ENCODE assay signal across 12 cellular contexts in genomic region chr14:89673499-89674225, GRCh38.
DNase-seq lines count a peak whose midpoint lies in the region; ATAC-seq, FAIRE-seq and TF ChIP-seq lines count a peak whose summit lies in the region.
"Had no signal": no experiment of that assay in that cellular context is flagged by ENCODE, and none has a peak within 500 bp of the region (broad histone marks: within the 10 kb centered on the region; RNA-seq: fewer than 3 reads in every experiment).

No MANE protein-coding gene starts in this region.

- 83% methylated on average over 7 of the region's 7 CpGs for WGBS in pancreas, 2 donors

- no peak for TF ChIP-seq CTCF in osteoblast (IDR thresholded peaks at IDR 0.05; ENCODE audit: extremely low read depth, low read depth, low read length)
- no peak for TF ChIP-seq CTCF in pancreas (IDR thresholded peaks at IDR 0.05)

- FAIRE-seq in RCC 7860 (lab: Jason Lieb, UNC) (no peak), pancreas (lab: Jason Lieb, UNC) (no peak)
- FAIRE-seq: GM12878 had no signal

- peaks cover 3% of the 10 kb centered on the region for H3K4me1 ChIP-seq in osteoblast (ENCODE audit: insufficient read depth, low read length)
- H3K4me1 ChIP-seq in pancreas, result no peaks in the 10 kb centered on the region

- no peaks in the 10 kb centered on the region for H3K27me3 ChIP-seq in osteoblast (ENCODE audit: insufficient read depth, low read length)
- H3K27me3 ChIP-seq in pancreas, result no peaks in the 10 kb centered on the region

- no peaks in the 10 kb centered on the region for H3K27me3 Mint-ChIP-seq in effector memory CD8-positive, alpha-beta T cell

- no peaks in the 10 kb centered on the region for H3K36me3 Mint-ChIP-seq in effector memory CD8-positive, alpha-beta T cell (ENCODE audit: insufficient read depth)

- H3K79me2 ChIP-seq in osteoblast (ENCODE audit: insufficient read depth, low read length), result no peaks in the 10 kb centered on the region

- no peak overlapping the region for H3K4me3 Mint-ChIP-seq in effector memory CD8-positive, alpha-beta T cell

- H3K9me3 ChIP-seq in osteoblast (ENCODE audit: low read depth, low read length) (no peaks in the 10 kb centered on the region), pancreas (no peaks in the 10 kb centered on the region)
- H3K9me3 ChIP-seq: Caco-2 had no signal

- H3K36me3 ChIP-seq in osteoblast (ENCODE audit: insufficient read depth, low read length), result no peaks in the 10 kb centered on the region
- no peaks in the 10 kb centered on the region for H3K36me3 ChIP-seq in pancreas

- H3K27ac ChIP-seq in osteoblast (ENCODE audit: low read depth, low read length) (no peak overlapping the region), pancreas (no peak overlapping the region)

- H3K4me2 ChIP-seq in osteoblast (ENCODE audit: insufficient read depth, low read length), result no peak overlapping the region

- no peak overlapping the region for H2AFZ ChIP-seq in osteoblast (ENCODE audit: low read length)

- no peaks in the 10 kb centered on the region for H4K20me1 ChIP-seq in osteoblast (ENCODE audit: insufficient read depth, low read length)

- no peak overlapping the region for H3K4me3 ChIP-seq in osteoblast (ENCODE audit: insufficient read depth, low read length)
- H3K4me3 ChIP-seq in pancreas, result no peak overlapping the region
- H3K4me3 ChIP-seq: GM12878 had no signal

- H3K27ac Mint-ChIP-seq in effector memory CD8-positive, alpha-beta T cell, result no peak overlapping the region

- no peaks in the 10 kb centered on the region for H3K9me3 Mint-ChIP-seq in effector memory CD8-positive, alpha-beta T cell

- peak; percentile 37 for DNase-seq in ELR (ENCODE audit: low read depth)
- peak; percentile 7 for DNase-seq in RCC 7860 (ENCODE audit: low spot score)
- no peak for DNase-seq in effector memory CD8-positive, alpha-beta T cell
- peak; percentile 39 for DNase-seq in osteoblast (ENCODE audit: insufficient read length, low spot score, missing footprints)
- no peak for DNase-seq in pancreas
- no peak for DNase-seq in NK-92 treated with Interleukin-12 subunit alpha and Interleukin-12 subunit beta, amount 100 ng/mL, for 24 hours (lab: John Stamatoyannopoulos, UW)
- DNase-seq: aorta, H7, midbrain had no signal

- intact Hi-C loops in pancreas (cut with DNase I), result no loop called here

- peak; percentile 24 for ATAC-seq in effector memory CD8-positive, alpha-beta T cell (replicated peaks)
- ATAC-seq in pancreas, result no peak
- no peak for ATAC-seq in HG03571 (IDR thresholded peaks at IDR 0.05; ENCODE audit: unreplicated experiment)
- ATAC-seq: GM12878 had no signal

- peaks cover 5% of the 10 kb centered on the region in 2 donors for H3K4me1 Mint-ChIP-seq in effector memory CD8-positive, alpha-beta T cell (ENCODE audit: low read depth in 2 of 2)

Comparison
In these comparisons a context has a peak if more than half of its experiments do, and no peak if none do; other contexts are left out.
1. DNase-seq: peak in ELR (single experiment), RCC 7860 (single experiment) and osteoblast (single experiment); none in effector memory CD8-positive, alpha-beta T cell (0 of 3), pancreas (0 of 6) and NK-92 treated with Interleukin-12 subunit alpha and Interleukin-12 subunit beta, amount 100 ng/mL, for 24 hours (single experiment).